Comparison of ENCODE assay signal across 9 cellular contexts in genomic region chr2:217382794-217383193, GRCh38.
"Had no signal": no experiment of that assay in that cellular context is flagged by ENCODE, and none has a peak within 500 bp of the region (broad histone marks: within the 10 kb centered on the region; RNA-seq: fewer than 3 reads in every experiment).

No MANE protein-coding gene starts in this region.

- H3K36me3 ChIP-seq: esophagus muscularis mucosa, stomach had no signal

- H3K4me1 ChIP-seq: stomach had no signal

- DNase-seq: activated effector memory CD4-positive, alpha-beta T cell treated with Interleukin-2 at 50 U/mL for 16 hours; anterior cingulate cortex; dorsolateral prefrontal cortex; foreskin fibroblast; stimulated activated CD4-positive, alpha-beta T cell treated with anti-CD3 and anti-CD28 coated beads, Interleukin-15, amount 100 ng/mL, for 24 hours; stimulated activated CD4-positive, alpha-beta T cell treated with anti-CD3 and anti-CD28 coated beads, Interleukin-4, amount 100 ng/mL, for 24 hours; stomach had no signal

- H3K9me3 ChIP-seq: esophagus muscularis mucosa, stomach had no signal

- H3K27me3 ChIP-seq: dorsolateral prefrontal cortex, esophagus muscularis mucosa, stomach had no signal

- H3K27ac ChIP-seq: dorsolateral prefrontal cortex, VCaP had no signal

- H3K4me3 ChIP-seq: dorsolateral prefrontal cortex, esophagus muscularis mucosa, stomach had no signal
